2 cellular contexts compared by ENCODE assay signal in genomic region chr22:42387631-42388030, GRCh38.
TF ChIP-seq lines count a peak whose summit lies in the region.

No MANE protein-coding gene starts in this region.

TF ChIP-seq in HCT116, 20 proteins besides CTCF, POLR2A, EP300 and RAD21 (continued from another document):
- TF ChIP-seq, protein P1, sequence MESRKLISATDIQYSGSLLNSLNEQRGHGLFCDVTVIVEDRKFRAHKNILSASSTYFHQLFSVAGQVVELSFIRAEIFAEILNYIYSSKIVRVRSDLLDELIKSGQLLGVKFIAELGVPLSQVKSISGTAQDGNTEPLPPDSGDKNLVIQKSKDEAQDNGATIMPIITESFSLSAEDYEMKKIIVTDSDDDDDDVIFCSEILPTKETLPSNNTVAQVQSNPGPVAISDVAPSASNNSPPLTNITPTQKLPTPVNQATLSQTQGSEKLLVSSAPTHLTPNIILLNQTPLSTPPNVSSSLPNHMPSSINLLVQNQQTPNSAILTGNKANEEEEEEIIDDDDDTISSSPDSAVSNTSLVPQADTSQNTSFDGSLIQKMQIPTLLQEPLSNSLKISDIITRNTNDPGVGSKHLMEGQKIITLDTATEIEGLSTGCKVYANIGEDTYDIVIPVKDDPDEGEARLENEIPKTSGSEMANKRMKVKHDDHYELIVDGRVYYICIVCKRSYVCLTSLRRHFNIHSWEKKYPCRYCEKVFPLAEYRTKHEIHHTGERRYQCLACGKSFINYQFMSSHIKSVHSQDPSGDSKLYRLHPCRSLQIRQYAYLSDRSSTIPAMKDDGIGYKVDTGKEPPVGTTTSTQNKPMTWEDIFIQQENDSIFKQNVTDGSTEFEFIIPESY (IDR thresholded peaks at IDR 0.05; ENCODE audit: extremely low read depth, insufficient replicate concordance, low read length) = no peak
- TF ChIP-seq CBX3 (IDR thresholded peaks at IDR 0.05; ENCODE audit: low read depth) (no peak), EZH2 (IDR thresholded peaks at IDR 0.05) (no peak), EZH2phosphoT487 (IDR thresholded peaks at IDR 0.05; ENCODE audit: borderline replicate concordance) (no peak), YY1 (IDR thresholded peaks at IDR 0.05; ENCODE audit: extremely low read depth, insufficient replicate concordance, low read depth, low read length) (no peak), CEBPB (IDR thresholded peaks at IDR 0.05; ENCODE audit: low read depth) (no peak), ATF3 (IDR thresholded peaks at IDR 0.05) (no peak), TCF7L2 (IDR thresholded peaks at IDR 0.05; ENCODE audit: borderline replicate concordance, extremely low read depth, insufficient read depth, insufficient read length) (no peak), ELF1 (IDR thresholded peaks at IDR 0.05; ENCODE audit: borderline replicate concordance, low read depth) (no peak), FOSL1 (IDR thresholded peaks at IDR 0.05; ENCODE audit: low read depth) (no peak), MAX (IDR thresholded peaks at IDR 0.05) (no peak), JUND (IDR thresholded peaks at IDR 0.05) (no peak), ZFX (IDR thresholded peaks at IDR 0.05) (no peak)
- TF ChIP-seq, protein P2, sequence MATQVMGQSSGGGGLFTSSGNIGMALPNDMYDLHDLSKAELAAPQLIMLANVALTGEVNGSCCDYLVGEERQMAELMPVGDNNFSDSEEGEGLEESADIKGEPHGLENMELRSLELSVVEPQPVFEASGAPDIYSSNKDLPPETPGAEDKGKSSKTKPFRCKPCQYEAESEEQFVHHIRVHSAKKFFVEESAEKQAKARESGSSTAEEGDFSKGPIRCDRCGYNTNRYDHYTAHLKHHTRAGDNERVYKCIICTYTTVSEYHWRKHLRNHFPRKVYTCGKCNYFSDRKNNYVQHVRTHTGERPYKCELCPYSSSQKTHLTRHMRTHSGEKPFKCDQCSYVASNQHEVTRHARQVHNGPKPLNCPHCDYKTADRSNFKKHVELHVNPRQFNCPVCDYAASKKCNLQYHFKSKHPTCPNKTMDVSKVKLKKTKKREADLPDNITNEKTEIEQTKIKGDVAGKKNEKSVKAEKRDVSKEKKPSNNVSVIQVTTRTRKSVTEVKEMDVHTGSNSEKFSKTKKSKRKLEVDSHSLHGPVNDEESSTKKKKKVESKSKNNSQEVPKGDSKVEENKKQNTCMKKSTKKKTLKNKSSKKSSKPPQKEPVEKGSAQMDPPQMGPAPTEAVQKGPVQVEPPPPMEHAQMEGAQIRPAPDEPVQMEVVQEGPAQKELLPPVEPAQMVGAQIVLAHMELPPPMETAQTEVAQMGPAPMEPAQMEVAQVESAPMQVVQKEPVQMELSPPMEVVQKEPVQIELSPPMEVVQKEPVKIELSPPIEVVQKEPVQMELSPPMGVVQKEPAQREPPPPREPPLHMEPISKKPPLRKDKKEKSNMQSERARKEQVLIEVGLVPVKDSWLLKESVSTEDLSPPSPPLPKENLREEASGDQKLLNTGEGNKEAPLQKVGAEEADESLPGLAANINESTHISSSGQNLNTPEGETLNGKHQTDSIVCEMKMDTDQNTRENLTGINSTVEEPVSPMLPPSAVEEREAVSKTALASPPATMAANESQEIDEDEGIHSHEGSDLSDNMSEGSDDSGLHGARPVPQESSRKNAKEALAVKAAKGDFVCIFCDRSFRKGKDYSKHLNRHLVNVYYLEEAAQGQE (IDR thresholded peaks at IDR 0.05; ENCODE audit: low read depth) = no peak

TF ChIP-seq in H1, 55 proteins besides CTCF, POLR2A, EP300 and RAD21 (continued from another document):
- peak; percentile 64; the same call in 1 of the 2 replicates for TF ChIP-seq TBP (IDR thresholded peaks at IDR 0.05; ENCODE audit: low read depth, low read length)
